In the genomic region with DNA sequence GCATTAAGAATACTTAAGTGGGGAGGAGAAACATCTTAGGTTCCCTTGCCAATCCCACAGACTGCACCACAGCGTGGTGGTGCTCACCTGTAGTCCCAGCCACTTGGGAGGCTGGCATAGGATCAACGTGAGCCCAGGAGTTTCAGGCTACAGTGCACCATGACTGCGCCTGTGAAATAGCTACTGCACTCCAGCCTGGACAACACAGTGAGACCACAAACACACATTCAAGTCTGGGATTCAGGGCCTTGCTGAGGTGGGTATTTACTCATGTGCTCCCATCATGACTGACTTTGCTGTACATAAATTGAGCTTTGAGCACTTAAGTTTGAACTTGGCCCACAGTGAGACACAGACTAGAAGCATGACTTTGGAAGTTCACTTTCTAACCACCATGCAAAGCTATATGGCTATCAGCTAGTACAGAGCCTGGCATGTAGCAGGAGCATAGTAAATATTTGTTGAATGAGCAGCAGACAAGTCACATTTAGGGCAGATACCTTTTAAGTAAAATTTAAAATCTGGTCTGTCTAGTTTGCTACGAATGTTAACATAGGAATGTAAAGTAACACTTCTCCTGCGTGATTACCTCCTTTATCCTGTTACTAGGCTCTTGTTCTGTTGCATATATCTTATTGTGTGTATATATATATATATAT, we compare ENCODE assay signal across 15 cellular contexts.
"Had no signal": no experiment of that assay in that cellular context is flagged by ENCODE, and none has a peak within 500 bp of the region (broad histone marks: within the 10 kb centered on the region; RNA-seq: fewer than 3 reads in every experiment).

No MANE protein-coding gene starts in this region.

- H3K4me1 Mint-ChIP-seq: activated CD4-positive, alpha-beta memory T cell treated with anti-CD3 and anti-CD28 coated beads, Interleukin-2, amount 10 ng/mL, durations not matched to agents 7 days and 5 days; activated naive CD4-positive, alpha-beta T cell treated with anti-CD3 and anti-CD28 coated beads, Interleukin-2, amount 10 ng/mL, durations not matched to agents 7 days and 5 days had no signal

- H3K9me3 Mint-ChIP-seq: activated CD4-positive, alpha-beta memory T cell treated with anti-CD3 and anti-CD28 coated beads, Interleukin-2, amount 10 ng/mL, durations not matched to agents 7 days and 5 days; activated naive CD4-positive, alpha-beta T cell treated with anti-CD3 and anti-CD28 coated beads, Interleukin-2, amount 10 ng/mL, durations not matched to agents 7 days and 5 days; activated T-helper 2 cell treated with anti-CD3 and anti-CD28 coated beads, Interferon-gamma antibody, Interleukin-2, Interleukin-4, amounts not matched to agents 10 μg/mL and 5 μg/mL and 100 μg/mL, durations not matched to agents 14 hours and 24 hours and 36 hours; naive thymus-derived CD8-positive, alpha-beta T cell; stimulated activated memory B cell treated with anti-CD40 and anti-IgM and Interleukin-4, amounts not matched to agents 10 μg/mL and 1 μg/mL and 100 μg/mL, for 72 hours; T-helper 2 cell treated with Interferon-gamma antibody and Interleukin-4, amounts not matched to agents 5 μg/mL and 100 μg/mL, for 36 hours had no signal

- H3K27ac Mint-ChIP-seq: activated CD4-positive, alpha-beta memory T cell treated with anti-CD3 and anti-CD28 coated beads, Interleukin-2, amount 10 ng/mL, durations not matched to agents 7 days and 5 days; activated naive CD4-positive, alpha-beta T cell treated with anti-CD3 and anti-CD28 coated beads, Interleukin-2, amount 10 ng/mL, durations not matched to agents 7 days and 5 days; stimulated activated memory B cell treated with anti-CD40 and anti-IgM and Interleukin-4, amounts not matched to agents 10 μg/mL and 1 μg/mL and 100 μg/mL, for 72 hours; T-helper 2 cell treated with Interferon-gamma antibody and Interleukin-4, amounts not matched to agents 5 μg/mL and 100 μg/mL, for 36 hours had no signal

- H3K27me3 Mint-ChIP-seq: activated CD4-positive, alpha-beta memory T cell treated with anti-CD3 and anti-CD28 coated beads, Interleukin-2, amount 10 ng/mL, durations not matched to agents 7 days and 5 days; activated naive CD4-positive, alpha-beta T cell treated with anti-CD3 and anti-CD28 coated beads, Interleukin-2, amount 10 ng/mL, durations not matched to agents 7 days and 5 days; naive thymus-derived CD8-positive, alpha-beta T cell; stimulated activated memory B cell treated with anti-CD40 and anti-IgM and Interleukin-4, amounts not matched to agents 10 μg/mL and 1 μg/mL and 100 μg/mL, for 72 hours had no signal

- H3K4me3 Mint-ChIP-seq: activated CD4-positive, alpha-beta memory T cell treated with anti-CD3 and anti-CD28 coated beads, Interleukin-2, amount 10 ng/mL, durations not matched to agents 7 days and 5 days; activated naive CD4-positive, alpha-beta T cell treated with anti-CD3 and anti-CD28 coated beads, Interleukin-2, amount 10 ng/mL, durations not matched to agents 7 days and 5 days; naive thymus-derived CD8-positive, alpha-beta T cell; stimulated activated memory B cell treated with anti-CD40 and anti-IgM and Interleukin-4, amounts not matched to agents 10 μg/mL and 1 μg/mL and 100 μg/mL, for 72 hours; T-helper 2 cell treated with Interferon-gamma antibody and Interleukin-4, amounts not matched to agents 5 μg/mL and 100 μg/mL, for 36 hours had no signal

- H3K4me1 ChIP-seq: transverse colon had no signal

- DNase-seq: activated CD4-positive, alpha-beta memory T cell treated with anti-CD3 and anti-CD28 coated beads, Interleukin-2, amount 10 ng/mL, durations not matched to agents 7 days and 5 days; activated naive CD4-positive, alpha-beta T cell treated with anti-CD3 and anti-CD28 coated beads, Interleukin-2, amount 10 ng/mL, durations not matched to agents 7 days and 5 days; central memory CD4-positive, alpha-beta T cell; effector memory CD4-positive, alpha-beta T cell; glutamatergic neuron; left colon; naive thymus-derived CD8-positive, alpha-beta T cell; right cardiac atrium; spleen; stimulated activated CD4-positive, alpha-beta T cell treated with anti-CD3 and anti-CD28 coated beads, Interleukin-1b, Interleukin-23, amount 100 ng/mL, for 48 hours; transverse colon had no signal

- H3K4me3 ChIP-seq: lung, spleen, transverse colon had no signal

- H3K27ac ChIP-seq: spleen, transverse colon had no signal

- ATAC-seq: left colon; naive thymus-derived CD8-positive, alpha-beta T cell; right cardiac atrium; stimulated activated memory B cell treated with anti-CD40 and anti-IgM and Interleukin-4, amounts not matched to agents 10 μg/mL and 1 μg/mL and 100 μg/mL, for 72 hours had no signal

- H3K27me3 ChIP-seq: spleen, transverse colon had no signal

- H3K9me3 ChIP-seq: spleen, transverse colon had no signal
